ENCODE assay signal across 9 cellular contexts in the genomic region with DNA sequence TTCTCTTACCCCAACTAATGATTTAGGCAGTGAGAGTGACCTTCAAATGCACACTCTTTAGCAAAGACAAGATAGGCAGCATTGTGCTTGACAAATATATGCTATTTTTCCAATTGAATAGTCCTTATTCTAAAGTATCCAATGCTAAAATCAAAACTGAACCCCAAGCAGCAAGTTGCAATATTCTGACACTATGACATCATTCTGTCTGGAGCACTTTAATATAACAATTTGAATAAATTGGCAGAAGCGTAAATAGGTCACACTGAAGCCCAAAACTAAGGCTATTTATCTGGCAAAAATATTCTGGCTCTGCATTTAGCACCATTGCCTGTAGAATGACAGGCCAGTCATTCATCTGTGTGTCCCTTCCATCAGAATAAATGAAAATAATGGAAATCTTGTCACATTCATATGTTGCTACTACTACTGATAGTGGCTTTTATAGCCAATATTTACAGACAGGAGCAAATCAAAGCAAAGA. TPM values are rescaled to one million over a fixed set of nuclear protein-coding genes. Genes with fewer than 3 reads are reported as not detected.
A peak's percentile ranks its signal among the peaks of the same experiment; 100 is the strongest.
DNase-seq lines count a peak whose midpoint lies in the region; ATAC-seq, FAIRE-seq and TF ChIP-seq lines count a peak whose summit lies in the region.
"Had no signal": no experiment of that assay in that cellular context is flagged by ENCODE, and none has a peak within 500 bp of the region (broad histone marks: within the 10 kb centered on the region; RNA-seq: fewer than 3 reads in every experiment).

No MANE protein-coding gene starts in this region.

- H3K27ac Mint-ChIP-seq in activated CD4-positive, alpha-beta memory T cell treated with anti-CD3 and anti-CD28 coated beads, Interleukin-2, amount 10 ng/mL, durations not matched to agents 7 days and 5 days, result peak overlapping the region; percentile 12

- H3K9me3 ChIP-seq in SK-N-SH (no peaks in the 10 kb centered on the region), small intestine (ENCODE audit: control insufficient read depth, low read depth) (no peaks in the 10 kb centered on the region)

- CTCF ChIA-PET in SK-N-SH (lab: Yijun Ruan, JAX), result no interaction called here
- CTCF ChIA-PET in activated CD4-positive, alpha-beta memory T cell treated with anti-CD3 and anti-CD28 coated beads, Interleukin-2, amount 10 ng/mL, durations not matched to agents 7 days and 5 days (lab: Charles Lee), result no interaction called here

- H3K9me3 Mint-ChIP-seq in activated CD4-positive, alpha-beta memory T cell treated with anti-CD3 and anti-CD28 coated beads, Interleukin-2, amount 10 ng/mL, durations not matched to agents 7 days and 5 days, result no peaks in the 10 kb centered on the region

- H3K79me2 ChIP-seq in SK-N-SH (ENCODE audit: insufficient read depth), result peaks cover 73% of the 10 kb centered on the region

- no peak overlapping the region for H2AFZ ChIP-seq in SK-N-SH (ENCODE audit: low read depth)

- H3K27ac ChIP-seq in SK-N-SH (ENCODE audit: low read depth in 2 of 2, low read length in 1 of 2), result no peak overlapping the region
- H3K27ac ChIP-seq in small intestine (ENCODE audit: low read depth in 1 of 2, low read length in 1 of 2), result peak overlapping the region in 1 of 2 donors; percentile 49

- H3K4me3 Mint-ChIP-seq in activated CD4-positive, alpha-beta memory T cell treated with anti-CD3 and anti-CD28 coated beads, Interleukin-2, amount 10 ng/mL, durations not matched to agents 7 days and 5 days, result peak overlapping the region; percentile 94

- peak overlapping the region; percentile 82 for H3K4me2 ChIP-seq in SK-N-SH

- FAIRE-seq in small intestine (lab: Jason Lieb, UNC), result no peak

- H3K4me3 ChIP-seq in SK-N-SH (ENCODE audit: low read depth in 2 of 2, low read length in 1 of 2) (peak overlapping the region in 1 of 2 experiments; percentile 84; a peak in 3 of 4 replicates), fibroblast of the aortic adventitia (ENCODE audit: low read depth, low read length) (peak overlapping the region; percentile 87), small intestine (ENCODE audit: low read depth in 1 of 2, low read length in 2 of 2) (peak overlapping the region; percentile 6 to 26)

- H3K4me1 Mint-ChIP-seq in activated CD4-positive, alpha-beta memory T cell treated with anti-CD3 and anti-CD28 coated beads, Interleukin-2, amount 10 ng/mL, durations not matched to agents 7 days and 5 days, result peaks cover 41% of the 10 kb centered on the region

- H3K27me3 ChIP-seq in SK-N-SH (ENCODE audit: insufficient read depth) (no peaks in the 10 kb centered on the region), small intestine (ENCODE audit: control insufficient read depth in 2 of 2, insufficient read depth in 2 of 2, low read length in 2 of 2) (no peaks in the 10 kb centered on the region)

- no peaks in the 10 kb centered on the region for H3K9me2 ChIP-seq in SK-N-SH

- peaks cover 16 to 39% of the 10 kb centered on the region in 2 experiments for H3K36me3 ChIP-seq in SK-N-SH (replicated peaks in 1 of 2; ENCODE audit: control insufficient read depth in 1 of 2, insufficient read depth in 2 of 2, low read length in 1 of 2)
- peaks cover 0 to 2% of the 10 kb centered on the region in 2 donors for H3K36me3 ChIP-seq in small intestine (ENCODE audit: control insufficient read depth in 2 of 2, insufficient read depth in 2 of 2, low read length in 2 of 2)

- H3K9ac ChIP-seq in SK-N-SH, result peak overlapping the region; percentile 92; the same call in 1 of the 2 replicates

- POLR2A ChIA-PET in SK-N-SH (lab: Yijun Ruan, JAX), result no interaction called here
- POLR2A ChIA-PET in activated CD4-positive, alpha-beta memory T cell treated with anti-CD3 and anti-CD28 coated beads, Interleukin-2, amount 10 ng/mL, durations not matched to agents 7 days and 5 days (lab: Charles Lee), result interaction anchor here (4.5 kb wide), 1 partner anchor 30 kb away, joined by 28 read pairs; no protein-coding TSS in a partner anchor

- TF ChIP-seq EP300 in SK-N-SH (IDR thresholded peaks at IDR 0.05; ENCODE audit: borderline replicate concordance in 1 of 2, low read depth in 1 of 2, low read length in 1 of 2), result no peak

- ATAC-seq in SK-N-SH treated with all-trans-retinoic acid at 6 μM for 48 hours (no peak), HG03025 (IDR thresholded peaks at IDR 0.05; ENCODE audit: low FRiP score, unreplicated experiment) (no peak)

- TF ChIP-seq RAD21 in SK-N-SH (IDR thresholded peaks at IDR 0.05; ENCODE audit: low read length), result no peak

- H3K27me3 Mint-ChIP-seq in activated CD4-positive, alpha-beta memory T cell treated with anti-CD3 and anti-CD28 coated beads, Interleukin-2, amount 10 ng/mL, durations not matched to agents 7 days and 5 days, result no peaks in the 10 kb centered on the region

- H3K36me3 Mint-ChIP-seq in activated CD4-positive, alpha-beta memory T cell treated with anti-CD3 and anti-CD28 coated beads, Interleukin-2, amount 10 ng/mL, durations not matched to agents 7 days and 5 days (ENCODE audit: low read depth), result peaks cover 41% of the 10 kb centered on the region

- H4K20me1 ChIP-seq in SK-N-SH (ENCODE audit: insufficient read depth), result peaks cover 6% of the 10 kb centered on the region

- DNase-seq in SK-N-SH, result no peak
- DNase-seq in activated CD4-positive, alpha-beta memory T cell treated with anti-CD3 and anti-CD28 coated beads, Interleukin-2, amount 10 ng/mL, durations not matched to agents 7 days and 5 days, result no peak
- DNase-seq in fibroblast of the aortic adventitia (ENCODE audit: low read depth), result peak; percentile 35
- no peak for DNase-seq in small intestine
- no peak for DNase-seq in central memory CD4-positive, alpha-beta T cell
- no peak for DNase-seq in SIG-M5 treated with dmso at 0.1 percent for 504 hours (lab: John Stamatoyannopoulos, UW; ENCODE audit: unreplicated experiment)
- DNase-seq: 8988T had no signal

- no peak for TF ChIP-seq CTCF in SK-N-SH (IDR thresholded peaks at IDR 0.05)
- no peak for TF ChIP-seq CTCF in fibroblast of the aortic adventitia (IDR thresholded peaks at IDR 0.05; ENCODE audit: insufficient read depth, low read length)

- 95% methylated on average over 1 of the region's 1 CpG for WGBS in SK-N-SH (ENCODE audit: low lambda C conversion rate)
- WGBS in small intestine, 3 donors, result 72 to 88% (median 78%) methylated on average over 1 of the region's 1 CpG

- H3K4me1 ChIP-seq in SK-N-SH (ENCODE audit: control insufficient read depth in 1 of 2, insufficient read depth in 2 of 2, low read depth in 1 of 2, low read length in 1 of 2), result peaks cover 7 to 12% of the 10 kb centered on the region in 2 experiments; a peak in 3 of 4 replicates
- H3K4me1 ChIP-seq in small intestine (ENCODE audit: control insufficient read depth in 2 of 2, insufficient read depth in 1 of 2, low read depth in 1 of 2, low read length in 1 of 2), result peaks cover 2 to 13% of the 10 kb centered on the region in 2 donors

- H3F3A ChIP-seq in SK-N-SH (replicated peaks; ENCODE audit: insufficient read depth), result no peaks in the 10 kb centered on the region

TF ChIP-seq in SK-N-SH, 30 proteins besides CTCF, POLR2A, EP300 and RAD21 (continues in another document):
- TF ChIP-seq SMC3 (IDR thresholded peaks at IDR 0.05; ENCODE audit: low read depth, low read length), result no peak
- no peak for TF ChIP-seq NFIC (IDR thresholded peaks at IDR 0.05; ENCODE audit: borderline replicate concordance)
- no peak for TF ChIP-seq POLR2AphosphoS5 (IDR thresholded peaks at IDR 0.05; ENCODE audit: low read depth, low read length)
- TF ChIP-seq GABPA (IDR thresholded peaks at IDR 0.05; ENCODE audit: low read depth), result no peak
- TF ChIP-seq SIN3A (IDR thresholded peaks at IDR 0.05; ENCODE audit: borderline replicate concordance, low read depth, low read length), result no peak
- TF ChIP-seq MXI1 (IDR thresholded peaks at IDR 0.05; ENCODE audit: low read depth, low read length), result no peak

TF ChIP-seq in SK-N-SH treated with all-trans-retinoic acid at 6 μM for 48 hours, 23 proteins besides CTCF, POLR2A, EP300 and RAD21:
- TF ChIP-seq ZNF70 (CRISPR knock-in tag; IDR thresholded peaks at IDR 0.05), result no peak
- no peak for TF ChIP-seq ZC3H10 (CRISPR knock-in tag; IDR thresholded peaks at IDR 0.05)

RNA-seq across cellular contexts. Expression of a gene that starts 2.9 kb away (rescaled TPM):
- 4.4 and 5.1 TPM in 2 replicates for polyA plus RNA-seq in SK-N-SH (2012; rRNA removed)
- polyA plus RNA-seq in SK-N-SH (2012; cell fraction: cytosol; rRNA removed), result 3.5 TPM in 2 replicates
- polyA plus RNA-seq in SK-N-SH (2012; cell fraction: nucleus; rRNA removed), result 13.9 and 16.6 TPM in 2 replicates
- 10 to 100 TPM; 68.8 to 76.3 TPM for total RNA-seq in activated CD4-positive, alpha-beta memory T cell treated with anti-CD3 and anti-CD28 coated beads, Interleukin-2, amount 10 ng/mL, durations not matched to agents 7 days and 5 days
- total RNA-seq in fibroblast of the aortic adventitia (ENCODE audit: low replicate concordance), result 63.9 and 70.3 TPM in 2 replicates
- 10 to 100 TPM in 1 of 3 donors, 1 to 10 TPM in 2; 8.8 to 16.3 (median 9.5) TPM for polyA plus RNA-seq in small intestine
